ENCODE assay signal across 10 cellular contexts in genomic region chr7:936131-937054, GRCh38. TPM values are rescaled to one million over a fixed set of nuclear protein-coding genes. Genes with fewer than 3 reads are reported as not detected.
DNase-seq lines count a peak whose midpoint lies in the region; ATAC-seq and TF ChIP-seq lines count a peak whose summit lies in the region.
"Had no signal": no experiment of that assay in that cellular context is flagged by ENCODE, and none has a peak within 500 bp of the region (broad histone marks: within the 10 kb centered on the region; RNA-seq: fewer than 3 reads in every experiment).

No MANE protein-coding gene starts in this region.

- intact Hi-C loops in gastrocnemius medialis (cut with DNase I; ENCODE audit: low total_unique reads), result no loop called here

- DNase-seq in activated CD4-positive, CD25-positive, alpha-beta regulatory T cell treated with anti-CD3 and anti-CD28 coated beads, Interleukin-2, amount 50 U/mL, for 72 hours, result no peak
- peak; percentile 83 for DNase-seq in HuH-7 (ENCODE audit: low spot score)
- peak in 1 of 2 donors; percentile 70 for DNase-seq in activated naive CD4-positive, alpha-beta T cell treated with anti-CD3 and anti-CD28 coated beads, Interleukin-2, amount 50 U/mL, for 72 hours (ENCODE audit: low spot score in 2 of 2)
- peak; percentile 52 to 54 for DNase-seq in stimulated activated CD8-positive, alpha-beta memory T cell treated with anti-CD3 and anti-CD28 coated beads, Interleukin-2, amount 100 ng/mL, for 48 hours (ENCODE audit: low read depth in 2 of 2)
- no peak for DNase-seq in gastrocnemius medialis
- no peak for DNase-seq in GDM1 (lab: John Stamatoyannopoulos, UW)

- H3K9me3 ChIP-seq in gastrocnemius medialis, result no peaks in the 10 kb centered on the region

- TF ChIP-seq CTCF in gastrocnemius medialis (IDR thresholded peaks at IDR 0.05 in 4 of 5, conservative IDR thresholded peaks at IDR 0.05 in 1 of 5), result no peak

- H3K4me1 ChIP-seq in gastrocnemius medialis, result no peaks in the 10 kb centered on the region
- H3K4me1 ChIP-seq: upper lobe of left lung had no signal

- H3K4me3 ChIP-seq in gastrocnemius medialis, result no peak overlapping the region
- H3K4me3 ChIP-seq: upper lobe of left lung had no signal

- no peak overlapping the region for H3K27ac ChIP-seq in gastrocnemius medialis
- H3K27ac ChIP-seq: upper lobe of left lung, VCaP had no signal

- H3K9me3 Mint-ChIP-seq in activated naive CD4-positive, alpha-beta T cell treated with anti-CD3 and anti-CD28 coated beads, Interleukin-2, amount 50 U/mL, for 72 hours, result peaks cover 0 to 13% of the 10 kb centered on the region in 2 donors

- in situ Hi-C loops in gastrocnemius medialis (cut with MboI; ENCODE audit: low sequenced_read_pairs in 4 of 4), result no loop called here

- H3K36me3 Mint-ChIP-seq in activated naive CD4-positive, alpha-beta T cell treated with anti-CD3 and anti-CD28 coated beads, Interleukin-2, amount 50 U/mL, for 72 hours, result peaks cover 0 to 14% of the 10 kb centered on the region in 2 donors

- peaks cover under 1 to 10% (median 8%) of the 10 kb centered on the region in 3 donors for H3K27me3 ChIP-seq in gastrocnemius medialis
- H3K27me3 ChIP-seq: upper lobe of left lung had no signal

- H3K27ac Mint-ChIP-seq in activated naive CD4-positive, alpha-beta T cell treated with anti-CD3 and anti-CD28 coated beads, Interleukin-2, amount 50 U/mL, for 72 hours, result peak overlapping the region in 1 of 2 donors; percentile 71

- TF ChIP-seq POLR2A in gastrocnemius medialis (IDR thresholded peaks at IDR 0.05), result no peak

- no peaks in the 10 kb centered on the region for H3K36me3 ChIP-seq in gastrocnemius medialis

- ATAC-seq in activated CD4-positive, CD25-positive, alpha-beta regulatory T cell treated with anti-CD3 and anti-CD28 coated beads, Interleukin-2, amount 50 U/mL, for 24 hours, result peak; percentile 78 to 80
- ATAC-seq in GM21619 (IDR thresholded peaks at IDR 0.05; ENCODE audit: unreplicated experiment) (peak; percentile 83), gastrocnemius medialis (no peak)
- peak; percentile 79 to 87 for ATAC-seq in activated naive CD4-positive, alpha-beta T cell treated with anti-CD3 and anti-CD28 coated beads, Interleukin-2, amount 50 U/mL, for 72 hours

RNA-seq across cellular contexts. Expression of gene ADAP1, which starts 18.1 kb away (rescaled TPM):
- total RNA-seq in activated naive CD4-positive, alpha-beta T cell treated with anti-CD3 and anti-CD28 coated beads, Interleukin-2, amount 50 U/mL, for 72 hours, result 10 to 100 TPM in 1 of 2 donors, 1 to 10 TPM in 1; 9.2 to 19.9 TPM
- total RNA-seq in gastrocnemius medialis, result 1 to 10 TPM in 2 of 4 donors, under 1 TPM in 2; 0.71 to 5.0 (median 1.1) TPM

RNA-seq across cellular contexts. Expression of gene COX19, which starts 39.0 kb away (rescaled TPM):
- total RNA-seq in activated naive CD4-positive, alpha-beta T cell treated with anti-CD3 and anti-CD28 coated beads, Interleukin-2, amount 50 U/mL, for 72 hours, result 10 to 100 TPM; 18.8 to 20.7 TPM
- 1 to 10 TPM; 4.7 to 6.5 (median 5.2) TPM for total RNA-seq in gastrocnemius medialis

RNA-seq across cellular contexts. Expression of gene CYP2W1, which starts 46.6 kb away (rescaled TPM):
- not detected for total RNA-seq in activated naive CD4-positive, alpha-beta T cell treated with anti-CD3 and anti-CD28 coated beads, Interleukin-2, amount 50 U/mL, for 72 hours
- not detected for total RNA-seq in gastrocnemius medialis
- total RNA-seq: upper lobe of left lung had no signal

Comparison
In these comparisons a context has a peak if more than half of its experiments do, and no peak if none do; other contexts are left out.
1. ATAC-seq: peak in activated CD4-positive, CD25-positive, alpha-beta regulatory T cell treated with anti-CD3 and anti-CD28 coated beads, Interleukin-2, amount 50 U/mL, for 24 hours (2 of 2), GM21619 (single experiment) and activated naive CD4-positive, alpha-beta T cell treated with anti-CD3 and anti-CD28 coated beads, Interleukin-2, amount 50 U/mL, for 72 hours (2 of 2); none in gastrocnemius medialis (0 of 2).
2. DNase-seq: peak in HuH-7 (single experiment) and stimulated activated CD8-positive, alpha-beta memory T cell treated with anti-CD3 and anti-CD28 coated beads, Interleukin-2, amount 100 ng/mL, for 48 hours (2 of 2); none in activated CD4-positive, CD25-positive, alpha-beta regulatory T cell treated with anti-CD3 and anti-CD28 coated beads, Interleukin-2, amount 50 U/mL, for 72 hours (single experiment), gastrocnemius medialis (0 of 2) and GDM1 (single experiment).